Comparison of ENCODE assay signal across 1 cellular context in the genomic region with DNA sequence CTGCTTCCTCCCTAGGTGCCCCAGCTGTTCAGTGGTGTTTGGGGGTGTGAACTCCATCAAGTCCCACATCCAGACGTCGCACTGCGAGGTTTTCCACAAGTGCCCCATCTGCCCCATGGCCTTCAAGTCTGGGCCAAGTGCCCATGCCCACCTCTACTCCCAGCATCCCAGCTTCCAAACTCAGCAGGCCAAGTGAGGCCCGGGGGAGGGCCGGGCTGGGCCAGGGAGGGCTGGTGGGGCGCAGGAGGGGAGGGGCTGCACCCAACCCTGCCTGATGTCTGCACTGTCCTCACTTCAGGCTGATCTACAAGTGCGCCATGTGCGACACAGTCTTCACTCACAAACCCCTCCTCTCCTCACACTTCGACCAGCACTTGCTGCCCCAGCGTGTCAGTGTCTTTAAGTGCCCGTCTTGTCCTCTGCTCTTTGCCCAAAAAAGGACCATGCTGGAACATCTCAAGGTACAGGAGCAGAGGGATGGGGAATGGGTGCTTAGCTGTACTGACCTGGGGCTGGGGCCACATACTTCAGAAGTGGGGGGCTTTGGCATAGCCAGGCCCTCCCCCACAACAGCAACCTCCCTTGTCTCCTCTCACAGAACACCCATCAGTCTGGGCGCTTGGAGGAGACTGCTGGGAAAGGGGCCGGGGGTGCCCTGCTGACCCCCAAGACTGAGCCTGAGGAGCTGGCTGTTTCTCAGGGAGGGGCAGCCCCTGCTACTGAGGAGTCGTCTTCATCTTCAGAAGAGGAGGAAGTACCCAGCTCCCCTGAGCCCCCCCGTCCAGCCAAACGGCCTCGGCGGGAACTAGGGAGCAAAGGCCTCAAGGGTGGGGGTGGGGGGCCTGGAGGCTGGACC.
A peak's percentile ranks its signal among the peaks of the same experiment; 100 is the strongest.
TF ChIP-seq lines count a peak whose summit lies in the region.

No MANE protein-coding gene starts in this region.

TF ChIP-seq in GM12878, 131 proteins besides CTCF, POLR2A, EP300 and RAD21:
- TF ChIP-seq MYC (IDR thresholded peaks at IDR 0.05; ENCODE audit: insufficient read depth, insufficient read length, insufficient replicate concordance, low read length, severe bottlenecking) (no peak), BRCA1 (IDR thresholded peaks at IDR 0.05; ENCODE audit: low read depth, low read length) (no peak), POLR2AphosphoS2 (IDR thresholded peaks at IDR 0.05; ENCODE audit: low read depth, low read length) (peak; percentile 58; the same call in 1 of the 2 replicates), HDAC6 (IDR thresholded peaks at IDR 0.05; ENCODE audit: unreplicated experiment) (no peak), WRNIP1 (IDR thresholded peaks at IDR 0.05; ENCODE audit: borderline replicate concordance, low read depth, low read length) (no peak)
